Comparison of ENCODE assay signal across 15 cellular contexts in the genomic region with DNA sequence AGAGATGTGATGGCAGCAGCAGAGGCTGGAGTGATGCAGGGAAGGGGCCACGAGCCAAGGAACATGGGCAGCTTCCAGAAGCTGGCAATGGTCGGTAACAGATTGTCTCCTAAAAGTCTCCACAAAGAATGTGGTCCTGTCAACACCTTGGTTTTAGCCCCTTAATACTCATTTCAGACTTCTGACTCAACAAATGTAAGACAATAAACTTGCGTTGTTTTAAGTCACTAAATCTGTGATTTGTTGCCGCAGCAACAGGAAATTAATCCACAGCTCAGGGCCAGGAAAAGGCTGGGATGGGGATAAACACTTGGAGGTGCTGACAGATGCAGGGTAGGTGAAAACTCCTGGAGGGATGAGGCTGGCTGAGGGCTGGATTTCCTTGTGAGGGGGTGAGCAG.
DNase-seq lines count a peak whose midpoint lies in the region; ATAC-seq and TF ChIP-seq lines count a peak whose summit lies in the region.
"Had no signal": no experiment of that assay in that cellular context is flagged by ENCODE, and none has a peak within 500 bp of the region (broad histone marks: within the 10 kb centered on the region; RNA-seq: fewer than 3 reads in every experiment).

No MANE protein-coding gene starts in this region.

- H4K91ac ChIP-seq in IMR-90 (ENCODE audit: insufficient read depth, low read depth, low read length), result no peak overlapping the region

- no peak overlapping the region for H2AFZ ChIP-seq in IMR-90 (replicated peaks; ENCODE audit: low read length, poor library complexity)

- WGBS in IMR-90 (ENCODE audit: extremely low coverage in 2 of 2, insufficient read length in 1 of 2), 2 experiments, result 50% methylated on average over 2 of the region's 4 CpGs; no CpG with 5 or more reads in 1 of the 2 experiments

- DNase-seq in NCI-H82 (lab: John Stamatoyannopoulos, UW), result peak; percentile 61
- no peak for DNase-seq in NCI-H82 treated with DMSO at 0.1 percent for 48 hours (lab: John Stamatoyannopoulos, UW; ENCODE audit: unreplicated experiment)
- peak; percentile 5 for DNase-seq in IMR-90
- DNase-seq in dermis blood vessel endothelial cell, result peak; percentile 51
- DNase-seq in pulmonary artery endothelial cell (ENCODE audit: low read depth, low spot score), result peak; percentile 24
- no peak for DNase-seq in SW480 (ENCODE audit: low spot score)
- DNase-seq: caudate nucleus, MV-4-11, SJCRH30 had no signal

- no peak overlapping the region for H2BK120ac ChIP-seq in IMR-90 (ENCODE audit: low read depth, low read length)

- no peak overlapping the region for H2AK9ac ChIP-seq in IMR-90 (replicated peaks; ENCODE audit: low read depth, low read length, poor library complexity)

- CTCF ChIA-PET in IMR-90 (lab: Yijun Ruan, JAX), result no interaction called here

- H3K9ac ChIP-seq in IMR-90 (ENCODE audit: low read depth, low read length), result no peak overlapping the region

- H4K8ac ChIP-seq in IMR-90 (ENCODE audit: low read depth in 2 of 2, low read length in 2 of 2), result no peak overlapping the region

- no peak overlapping the region for H3K4ac ChIP-seq in IMR-90 (ENCODE audit: low read depth, low read length)

- H2AK5ac ChIP-seq in IMR-90 (ENCODE audit: low read depth, low read length), result no peak overlapping the region

- no peak overlapping the region for H3K27ac ChIP-seq in IMR-90 (ENCODE audit: insufficient read depth, low read length)
- H3K27ac ChIP-seq: 22Rv1, epithelial cell of prostate, SJCRH30 had no signal

- intact Hi-C loops in IMR-90 (cut with micrococcal nuclease), result no loop called here

- ATAC-seq in IMR-90 (ENCODE audit: low read depth) (no peak), GM21717 (IDR thresholded peaks at IDR 0.05; ENCODE audit: unreplicated experiment) (no peak), HG03354 (IDR thresholded peaks at IDR 0.05; ENCODE audit: poor library complexity, severe bottlenecking, unreplicated experiment) (no peak)
- ATAC-seq: sciatic nerve, WTC11 had no signal

- no peaks in the 10 kb centered on the region for H3K27me3 ChIP-seq in IMR-90 (ENCODE audit: control insufficient read depth, insufficient read depth, low read length)
- H3K27me3 ChIP-seq: SJCRH30 had no signal

- H3K36me3 ChIP-seq in IMR-90 (ENCODE audit: control insufficient read depth, insufficient read depth, low read length), result peaks cover 17% of the 10 kb centered on the region

- TF ChIP-seq RAD21 in IMR-90 (IDR thresholded peaks at IDR 0.05; ENCODE audit: low read length), result no peak

- no peak overlapping the region for H3K4me3 ChIP-seq in IMR-90 (ENCODE audit: insufficient read depth, low read depth, low read length)
- H3K4me3 ChIP-seq: SJCRH30 had no signal

- H2BK15ac ChIP-seq in IMR-90 (ENCODE audit: low read depth, low read length), result no peak overlapping the region

- no peak overlapping the region for H3K4me2 ChIP-seq in IMR-90 (ENCODE audit: low read depth, low read length)

- H3K14ac ChIP-seq in IMR-90 (replicated peaks; ENCODE audit: low read depth, low read length), result no peak overlapping the region

- H3K18ac ChIP-seq in IMR-90 (ENCODE audit: low read depth, low read length), result no peak overlapping the region

- no peak for TF ChIP-seq POLR2A in IMR-90 (IDR thresholded peaks at IDR 0.05; ENCODE audit: low read depth, low read length)

- H2BK20ac ChIP-seq in IMR-90 (ENCODE audit: low read depth, low read length), result no peak overlapping the region

- peaks cover 8% of the 10 kb centered on the region for H3K4me1 ChIP-seq in IMR-90 (ENCODE audit: control insufficient read depth, insufficient read depth, low read length)

- H4K5ac ChIP-seq in IMR-90 (ENCODE audit: low read depth, low read length), result no peak overlapping the region

- H3K79me1 ChIP-seq in IMR-90 (ENCODE audit: low read depth in 1 of 2, low read length in 2 of 2), result peaks cover 20 to 52% of the 10 kb centered on the region in 2 experiments

- H3K56ac ChIP-seq in IMR-90 (ENCODE audit: extremely low read depth, insufficient read depth, low read length), result no peak overlapping the region

- H2BK5ac ChIP-seq in IMR-90 (ENCODE audit: low read depth, low read length, poor library complexity, severe bottlenecking), result no peak overlapping the region

- H3K9me1 ChIP-seq in IMR-90 (ENCODE audit: insufficient read depth, low read length), result peaks cover 17% of the 10 kb centered on the region

- H4K20me1 ChIP-seq in IMR-90 (ENCODE audit: insufficient read depth, low read length), result peaks cover 18% of the 10 kb centered on the region

- in situ Hi-C loops in IMR-90 (cut with MboI; ENCODE audit: low sequenced_read_pairs), result no loop called here

- TF ChIP-seq CTCF in IMR-90 (conservative IDR thresholded peaks at IDR 0.05; ENCODE audit: low read depth, low read length), result no peak

- no TSS peak for BruUV-seq in IMR-90 (replicated peaks; lab: Mats Ljungman, UMichigan)

- POLR2A ChIA-PET in IMR-90 (lab: Charles Lee; ENCODE audit: unreplicated experiment), result no interaction called here

- dilution Hi-C loops in IMR-90 (cut with HindIII; ENCODE audit: low sequenced_read_pairs, unreplicated experiment), result no loop called here

- no peak overlapping the region for H3K23ac ChIP-seq in IMR-90 (ENCODE audit: low read depth, low read length)

- H3K9me3 ChIP-seq in IMR-90 (ENCODE audit: control insufficient read depth, insufficient read depth, low read length), result peaks cover 6% of the 10 kb centered on the region

TF ChIP-seq in IMR-90, 13 proteins besides CTCF, POLR2A, EP300 and RAD21:
- TF ChIP-seq SMC3 (IDR thresholded peaks at IDR 0.05; ENCODE audit: low read depth, low read length) (no peak), NFE2L2 (IDR thresholded peaks at IDR 0.05; ENCODE audit: low read depth, low read length) (no peak), RCOR1 (IDR thresholded peaks at IDR 0.05; ENCODE audit: insufficient replicate concordance, low read length) (no peak), CEBPB (IDR thresholded peaks at IDR 0.05; ENCODE audit: low read depth, low read length) (no peak), USF2 (IDR thresholded peaks at IDR 0.05; ENCODE audit: low read depth, low read length) (no peak), FOS (IDR thresholded peaks at IDR 0.05; ENCODE audit: low read depth, low read length) (no peak), BHLHE40 (IDR thresholded peaks at IDR 0.05; ENCODE audit: low read depth, low read length) (no peak), MAZ (IDR thresholded peaks at IDR 0.05; ENCODE audit: borderline replicate concordance, low read depth, low read length) (no peak), CHD1 (IDR thresholded peaks at IDR 0.05; ENCODE audit: low read depth, low read length) (no peak), MAFK (IDR thresholded peaks at IDR 0.05; ENCODE audit: low read depth, low read length) (no peak)

Comparison
In these comparisons a context has a peak if more than half of its experiments do, and no peak if none do; other contexts are left out.
1. DNase-seq: peak in NCI-H82 (single experiment), IMR-90 (single experiment), dermis blood vessel endothelial cell (single experiment) and pulmonary artery endothelial cell (single experiment); none in NCI-H82 treated with DMSO at 0.1 percent for 48 hours (single experiment) and SW480 (single experiment).